ENCODE assay signal across 8 cellular contexts in genomic region chr9:98255578-98256296, GRCh38. TPM values are rescaled to one million over a fixed set of nuclear protein-coding genes. Genes with fewer than 3 reads are reported as not detected.
DNase-seq lines count a peak whose midpoint lies in the region; ATAC-seq and TF ChIP-seq lines count a peak whose summit lies in the region.

A gene with protein sequence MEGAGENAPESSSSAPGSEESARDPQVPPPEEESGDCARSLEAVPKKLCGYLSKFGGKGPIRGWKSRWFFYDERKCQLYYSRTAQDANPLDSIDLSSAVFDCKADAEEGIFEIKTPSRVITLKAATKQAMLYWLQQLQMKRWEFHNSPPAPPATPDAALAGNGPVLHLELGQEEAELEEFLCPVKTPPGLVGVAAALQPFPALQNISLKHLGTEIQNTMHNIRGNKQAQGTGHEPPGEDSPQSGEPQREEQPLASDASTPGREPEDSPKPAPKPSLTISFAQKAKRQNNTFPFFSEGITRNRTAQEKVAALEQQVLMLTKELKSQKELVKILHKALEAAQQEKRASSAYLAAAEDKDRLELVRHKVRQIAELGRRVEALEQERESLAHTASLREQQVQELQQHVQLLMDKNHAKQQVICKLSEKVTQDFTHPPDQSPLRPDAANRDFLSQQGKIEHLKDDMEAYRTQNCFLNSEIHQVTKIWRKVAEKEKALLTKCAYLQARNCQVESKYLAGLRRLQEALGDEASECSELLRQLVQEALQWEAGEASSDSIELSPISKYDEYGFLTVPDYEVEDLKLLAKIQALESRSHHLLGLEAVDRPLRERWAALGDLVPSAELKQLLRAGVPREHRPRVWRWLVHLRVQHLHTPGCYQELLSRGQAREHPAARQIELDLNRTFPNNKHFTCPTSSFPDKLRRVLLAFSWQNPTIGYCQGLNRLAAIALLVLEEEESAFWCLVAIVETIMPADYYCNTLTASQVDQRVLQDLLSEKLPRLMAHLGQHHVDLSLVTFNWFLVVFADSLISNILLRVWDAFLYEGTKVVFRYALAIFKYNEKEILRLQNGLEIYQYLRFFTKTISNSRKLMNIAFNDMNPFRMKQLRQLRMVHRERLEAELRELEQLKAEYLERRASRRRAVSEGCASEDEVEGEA (minus strand): TSS chr9:98255649. CDS start chr9:98255541, 108 bp downstream.

- H3K27me3 Mint-ChIP-seq in activated B cell treated with CpG ODN at 0.5 μM for 24 hours (no peaks in the 10 kb centered on the region), immature natural killer cell (ENCODE audit: low read depth in 3 of 3) (peaks cover 6 to 9% (median 6%) of the 10 kb centered on the region in 3 donors)

- H3K4me3 Mint-ChIP-seq in activated B cell treated with CpG ODN at 0.5 μM for 24 hours: peak within 1 kb of the TSS; percentile 98
- peak within 1 kb of the TSS; percentile 86 to 99 (median 94) for H3K4me3 Mint-ChIP-seq in immature natural killer cell

- POLR2A ChIA-PET in activated B cell treated with CpG ODN at 0.5 μM for 24 hours (lab: Charles Lee): interaction anchor here (0.6 to 3.3 kb wide), 21 partner anchors 14 to 623 kb away, joined by 3 to 47 read pairs (median 7); partner anchors contain the start of genes ANP32B, NANS, NCBP1 and TRIM14

- H3K9me3 Mint-ChIP-seq in activated B cell treated with CpG ODN at 0.5 μM for 24 hours: no peaks in the 10 kb centered on the region
- H3K9me3 Mint-ChIP-seq in immature natural killer cell: no peaks in the 10 kb centered on the region

- H3K36me3 Mint-ChIP-seq in activated B cell treated with CpG ODN at 0.5 μM for 24 hours (ENCODE audit: low read depth) (peaks cover 8% of the 10 kb centered on the region), immature natural killer cell (peaks cover 0 to 9% (median 6%) of the 10 kb centered on the region in 3 donors)

- CTCF ChIA-PET in activated B cell treated with CpG ODN at 0.5 μM for 24 hours (lab: Charles Lee): interaction anchor here (0.8 to 3.0 kb wide), 6 partner anchors 8 to 333 kb away, joined by 3 to 16 read pairs (median 6); partner anchors contain the start of genes ANP32B and TRMO

- H3K4me1 Mint-ChIP-seq in activated B cell treated with CpG ODN at 0.5 μM for 24 hours (peaks cover 13% of the 10 kb centered on the region), immature natural killer cell (peaks cover 20 to 32% of the 10 kb centered on the region in 2 donors)

- TF ChIP-seq CTCF in AG10803 (conservative IDR thresholded peaks at IDR 0.05; ENCODE audit: low read length) (peak; percentile 36), activated B cell treated with CpG ODN at 0.5 μM for 24 hours (IDR thresholded peaks at IDR 0.05) (no peak)

- peak within 1 kb of the TSS; percentile 96 for H3K27ac ChIP-seq in caudate nucleus (ENCODE audit: low read depth, low read length)

- H3K27ac Mint-ChIP-seq in activated B cell treated with CpG ODN at 0.5 μM for 24 hours (peak within 1 kb of the TSS; percentile 99), immature natural killer cell (peak within 1 kb of the TSS; percentile 91 to 98 (median 94))

- peak; percentile 92 for DNase-seq in AG10803 (ENCODE audit: low read depth)
- DNase-seq in NCI-H2227 treated with DMSO at 0.1 percent for 48 hours (lab: John Stamatoyannopoulos, UW): peak; percentile 91
- DNase-seq in activated B cell treated with CpG ODN at 0.5 μM for 24 hours: peak; percentile 98
- DNase-seq in caudate nucleus (lab: John Stamatoyannopoulos, UW): peak in 60 of 61 donors; percentile 65 to 99 (median 90)
- DNase-seq in immature natural killer cell: peak; percentile 95 to 97 (median 97)
- peak; percentile 87 for DNase-seq in smooth muscle cell of the brain vasculature (ENCODE audit: low read depth, low spot score)

- intact Hi-C loops in activated B cell treated with CpG ODN at 0.5 μM for 24 hours (cut with micrococcal nuclease): loop anchor here (1.0 to 5.0 kb wide), 11 partner anchors 63 to 1838 kb away; partner anchors contain the start of genes ANP32B, CORO2A, NANS and NCBP1

- H3K4me3 ChIP-seq in AG10803 (ENCODE audit: low read length): peak within 1 kb of the TSS; percentile 88

- ATAC-seq in GM19023 (IDR thresholded peaks at IDR 0.05; ENCODE audit: unreplicated experiment): peak; percentile 86
- peak; percentile 83 for ATAC-seq in HG03196 (IDR thresholded peaks at IDR 0.05; ENCODE audit: unreplicated experiment)
- ATAC-seq in activated B cell treated with CpG ODN at 0.5 μM for 24 hours (ENCODE audit: low read depth): peak; percentile 90

RNA-seq across cellular contexts. Expression of the gene that starts here (rescaled TPM):
- 2.1 and 2.7 TPM in 2 replicates for total RNA-seq in activated B cell treated with CpG ODN at 0.5 μM for 24 hours
- 1 to 10 TPM; 1.4 to 5.6 (median 1.8) TPM for polyA plus RNA-seq in immature natural killer cell

Comparison
In these comparisons a context has a peak if more than half of its experiments do, and no peak if none do; other contexts are left out.
1. Peak in every context shown above with its lines: DNase-seq, ATAC-seq, H3K4me3 ChIP-seq and H3K27ac ChIP-seq.